Comparison of ENCODE assay signal across 1 cellular context in genomic region chr2:11744631-11745394, GRCh38.
TF ChIP-seq lines count a peak whose summit lies in the region.

No MANE protein-coding gene starts in this region.

TF ChIP-seq in K562, 482 proteins besides CTCF, POLR2A, EP300 and RAD21 (continued from another document and continues in another):
- TF ChIP-seq RERE (CRISPR knock-in tag; IDR thresholded peaks at IDR 0.05; ENCODE audit: borderline replicate concordance) = no peak
- TF ChIP-seq KDM2B (CRISPR knock-in tag; IDR thresholded peaks at IDR 0.05) = no peak
- TF ChIP-seq PHF8 (IDR thresholded peaks at IDR 0.05; ENCODE audit: borderline replicate concordance, low read length) = peak; percentile 31; the same call in 1 of the 2 replicates
- no peak for TF ChIP-seq RBM14 (IDR thresholded peaks at IDR 0.05; ENCODE audit: borderline replicate concordance, insufficient read depth, low read depth, low read length)
- TF ChIP-seq ZNF695 (CRISPR knock-in tag; IDR thresholded peaks at IDR 0.05) = no peak
- peak; percentile 71 for TF ChIP-seq NFRKB (IDR thresholded peaks at IDR 0.05; ENCODE audit: low read depth)
- no peak for TF ChIP-seq ZNF639 (CRISPR knock-in tag; conservative IDR thresholded peaks at IDR 0.05 in 1 of 2, IDR thresholded peaks at IDR 0.05 in 1 of 2)
- 0 out of 2 replicates have a peak, but pooled peaks have one; percentile 17 for TF ChIP-seq HDAC2 (IDR thresholded peaks at IDR 0.05)
- peak; percentile 76 for TF ChIP-seq L3MBTL2 (IDR thresholded peaks at IDR 0.05)
- TF ChIP-seq ERF (CRISPR knock-in tag; IDR thresholded peaks at IDR 0.05) = 0 out of 2 replicates have a peak, but pooled peaks have one; percentile 29
- no peak for TF ChIP-seq SNRNP70 (optimal IDR thresholded peaks at IDR 0.05; ENCODE audit: low read depth, low read length)
- TF ChIP-seq MAFK (IDR thresholded peaks at IDR 0.05; ENCODE audit: low read length) = peak; percentile 85
- no peak for TF ChIP-seq NFYB (IDR thresholded peaks at IDR 0.05; ENCODE audit: extremely low read depth, insufficient read length)
- 0 out of 2 replicates have a peak, but pooled peaks have one; percentile 35 for TF ChIP-seq SMARCE1 (IDR thresholded peaks at IDR 0.05)
- TF ChIP-seq TAF9B (IDR thresholded peaks at IDR 0.05; ENCODE audit: partially characterized antibody) = no peak
- TF ChIP-seq FOXK1 (CRISPR knock-in tag; IDR thresholded peaks at IDR 0.05; ENCODE audit: borderline replicate concordance) = no peak
- TF ChIP-seq E2F8 (IDR thresholded peaks at IDR 0.05; ENCODE audit: low read depth, partially characterized antibody) = peak; percentile 44
- TF ChIP-seq ZNF41 (CRISPR knock-in tag; conservative IDR thresholded peaks at IDR 0.05) = no peak
- TF ChIP-seq YBX1 (IDR thresholded peaks at IDR 0.05) = no peak
- no peak for TF ChIP-seq ZNF311 (CRISPR knock-in tag; IDR thresholded peaks at IDR 0.05)
- TF ChIP-seq MGA (IDR thresholded peaks at IDR 0.05) = peak; percentile 70
- TF ChIP-seq ZNF24 (IDR thresholded peaks at IDR 0.05) = 0 out of 2 replicates have a peak, but pooled peaks have one; percentile 11
- TF ChIP-seq HLTF (IDR thresholded peaks at IDR 0.05) = 0 out of 2 replicates have a peak, but pooled peaks have one; percentile 30
- no peak for TF ChIP-seq POLR2B (IDR thresholded peaks at IDR 0.05; ENCODE audit: low read depth, partially characterized antibody)
- TF ChIP-seq CBFA2T3 (IDR thresholded peaks at IDR 0.05) = 0 out of 2 replicates have a peak, but pooled peaks have one; percentile 11
- no peak for TF ChIP-seq RBM22 (IDR thresholded peaks at IDR 0.05; ENCODE audit: low read depth, low read length, poor library complexity, severe bottlenecking)
- TF ChIP-seq SIRT6 (IDR thresholded peaks at IDR 0.05; ENCODE audit: low read depth, low read length) = no peak
- TF ChIP-seq ESRRB (CRISPR knock-in tag; IDR thresholded peaks at IDR 0.05; ENCODE audit: borderline replicate concordance) = no peak
- no peak for TF ChIP-seq THAP7 (CRISPR knock-in tag; IDR thresholded peaks at IDR 0.05)
- no peak for TF ChIP-seq ZKSCAN1 (IDR thresholded peaks at IDR 0.05; ENCODE audit: low read depth, low read length)
- TF ChIP-seq EHMT2 (IDR thresholded peaks at IDR 0.05) = peak; percentile 65; the same call in 1 of the 2 replicates
- TF ChIP-seq KDM1A (IDR thresholded peaks at IDR 0.05) = no peak
- no peak for TF ChIP-seq HIVEP1 (CRISPR knock-in tag; IDR thresholded peaks at IDR 0.05)
- peak; percentile 53 for TF ChIP-seq KDM5B (IDR thresholded peaks at IDR 0.05; ENCODE audit: insufficient replicate concordance, low read depth, low read length)
- TF ChIP-seq YY1 (IDR thresholded peaks at IDR 0.05; ENCODE audit: borderline replicate concordance in 1 of 3, control insufficient read depth in 1 of 3, extremely low read depth in 1 of 3, insufficient read depth in 3 of 3, insufficient read length in 1 of 3, insufficient replicate concordance in 2 of 3, low read depth in 1 of 3, low read length in 2 of 3) = peak in 2 of 3 experiments; percentile 27 to 78
- 0 out of 2 replicates have a peak, but pooled peaks have one; percentile 15 for TF ChIP-seq KLF16 (IDR thresholded peaks at IDR 0.05)
- TF ChIP-seq JUND (IDR thresholded peaks at IDR 0.05; ENCODE audit: borderline replicate concordance, low read depth, low read length) = no peak
- peak; percentile 51; the same call in 1 of the 3 replicates for TF ChIP-seq JUND (tag; IDR thresholded peaks at IDR 0.05; ENCODE audit: borderline replicate concordance, low read depth, low read length)
- no peak for TF ChIP-seq FOS (IDR thresholded peaks at IDR 0.05; ENCODE audit: extremely low read depth, insufficient read length)
- peak; percentile 85 for TF ChIP-seq GATA2 (CRISPR knock-in tag; IDR thresholded peaks at IDR 0.05)
- TF ChIP-seq PHF21A (IDR thresholded peaks at IDR 0.05; ENCODE audit: borderline replicate concordance, low read depth) = 0 out of 2 replicates have a peak, but pooled peaks have one; percentile 29
